20 cellular contexts compared by ENCODE assay signal in the genomic region with DNA sequence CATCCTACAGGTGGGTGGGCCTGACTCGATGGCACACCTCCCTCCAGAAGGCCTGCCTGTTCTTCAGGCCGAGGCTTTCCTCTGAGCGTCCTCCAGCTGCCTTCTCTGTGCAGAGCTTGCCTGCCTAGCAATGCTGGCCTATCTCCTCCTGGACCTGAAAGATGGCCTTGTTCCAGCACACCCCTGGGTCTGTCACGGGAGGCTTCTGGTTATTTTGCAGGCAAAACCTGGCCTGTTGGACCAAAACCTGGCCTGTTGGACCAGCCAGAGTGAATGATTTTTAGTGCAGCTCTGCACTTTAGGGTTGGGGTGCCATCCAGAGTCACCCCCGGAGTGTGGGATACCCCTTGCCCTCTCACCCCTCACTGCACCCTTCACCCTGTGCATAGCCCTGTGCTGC.
"Had no signal": no experiment of that assay in that cellular context is flagged by ENCODE, and none has a peak within 500 bp of the region (broad histone marks: within the 10 kb centered on the region; RNA-seq: fewer than 3 reads in every experiment).

No MANE protein-coding gene starts in this region.

- H3K4me1 ChIP-seq: SJSA1 had no signal

- H3K9me3 ChIP-seq: MG63, SJSA1 had no signal

- H3K27ac ChIP-seq: SJSA1, SK-N-MC had no signal

- DNase-seq: KBM-7, MG63, NCI-H1092, NCI-H1417 treated with DMSO at 0.1 percent for 48 hours, NCI-H1694 treated with DMSO at 0.1 percent for 48 hours, NCI-H1930, NCI-H2081 treated with DMSO at 0.1 percent for 48 hours, NCI-H2171, NCI-H226, NCI-H446, NCI-H524 treated with DMSO at 0.1 percent for 48 hours, NCI-H82, Right ventricle myocardium superior, RPMI8226, SIG-M5, SW 1271, T-cell had no signal

- H3K36me3 ChIP-seq: MG63, SJSA1 had no signal

- FAIRE-seq: RCC 7860 had no signal

- H3K4me3 ChIP-seq: MG63, SJSA1, SK-N-MC had no signal

- H3K27me3 ChIP-seq: MG63, SJSA1 had no signal

- ATAC-seq: T-cell had no signal
